Comparison of ENCODE assay signal across 16 cellular contexts in genomic region chr3:136858381-136858780, GRCh38. TPM values are rescaled to one million over a fixed set of nuclear protein-coding genes. Genes with fewer than 3 reads are reported as not detected.
DNase-seq lines count a peak whose midpoint lies in the region; TF ChIP-seq lines count a peak whose summit lies in the region.
"Had no signal": no experiment of that assay in that cellular context is flagged by ENCODE, and none has a peak within 500 bp of the region (broad histone marks: within the 10 kb centered on the region; RNA-seq: fewer than 3 reads in every experiment).

No MANE protein-coding gene starts in this region.

- peak overlapping the region in 1 of 2 donors; percentile 43 for H3K4me3 Mint-ChIP-seq in CD14-positive monocyte
- H3K4me3 Mint-ChIP-seq: activated CD8-positive, alpha-beta T cell treated with anti-CD3 and anti-CD28 coated beads for 36 hours; activated T-cell treated with anti-CD3 and anti-CD28 coated beads, Interleukin-2, amount 50 U/mL, for 72 hours; T-cell had no signal

- H3K9me3 ChIP-seq in SU-DHL-6 (ENCODE audit: insufficient read depth, low read length): no peaks in the 10 kb centered on the region
- H3K9me3 ChIP-seq in mesodermal cell (ENCODE audit: control insufficient read depth, low read length): no peaks in the 10 kb centered on the region
- H3K9me3 ChIP-seq: stomach had no signal

- H3K27me3 ChIP-seq in SU-DHL-6 (ENCODE audit: low read length): no peaks in the 10 kb centered on the region
- H3K27me3 ChIP-seq: stomach had no signal

- peak overlapping the region; percentile 8 for H3K4me2 ChIP-seq in SU-DHL-6 (ENCODE audit: low read depth, low read length, poor library complexity, severe bottlenecking)

- intact Hi-C loops in CD14-positive monocyte (cut with micrococcal nuclease): no loop called here

- H3K9ac ChIP-seq in SU-DHL-6 (ENCODE audit: low read length): no peak overlapping the region

- H3K36me3 ChIP-seq in SU-DHL-6 (ENCODE audit: low read length) (peaks cover 20% of the 10 kb centered on the region), mesodermal cell (ENCODE audit: control insufficient read depth, insufficient read depth, low read length) (peaks cover 49% of the 10 kb centered on the region)

- H3K27ac ChIP-seq in SU-DHL-6 (ENCODE audit: low read depth, low read length) (no peak overlapping the region), mesodermal cell (ENCODE audit: low read depth, low read length, severe bottlenecking) (peak overlapping the region; percentile 45)
- H3K27ac ChIP-seq: WERI-Rb-1 had no signal

- no peaks in the 10 kb centered on the region for H3K9me2 ChIP-seq in SU-DHL-6 (replicated peaks; ENCODE audit: insufficient read depth, low read length)

- peaks cover 7% of the 10 kb centered on the region for H3F3A ChIP-seq in SU-DHL-6 (ENCODE audit: insufficient read depth)

- H3K9me3 Mint-ChIP-seq in CD14-positive monocyte: peaks cover 0 to 6% (median 0%) of the 10 kb centered on the region in 7 donors

- H3K36me3 Mint-ChIP-seq in CD14-positive monocyte: peaks cover 0 to 2% of the 10 kb centered on the region in 2 donors

- peak overlapping the region; percentile 78 to 91 (median 83) for H3K27ac Mint-ChIP-seq in CD14-positive monocyte
- H3K27ac Mint-ChIP-seq: activated CD8-positive, alpha-beta T cell treated with anti-CD3 and anti-CD28 coated beads for 36 hours; activated naive CD4-positive, alpha-beta T cell treated with anti-CD3 and anti-CD28 coated beads, Interleukin-2, amount 50 U/mL, for 72 hours; activated T-cell treated with anti-CD3 and anti-CD28 coated beads, Interleukin-2, amount 50 U/mL, for 72 hours had no signal

- TF ChIP-seq CTCF in CD14-positive monocyte (IDR thresholded peaks at IDR 0.05) (no peak), SU-DHL-6 (IDR thresholded peaks at IDR 0.05; ENCODE audit: insufficient read depth, low read length, poor library complexity, severe bottlenecking) (no peak), GM10266 (IDR thresholded peaks at IDR 0.05; ENCODE audit: control insufficient read depth, insufficient read depth, low read depth, missing control alignments) (no peak)

- H3K4me1 Mint-ChIP-seq in CD14-positive monocyte: peaks cover 63% of the 10 kb centered on the region

- no peak overlapping the region for H2AFZ ChIP-seq in SU-DHL-6 (ENCODE audit: low read depth, low read length, severe bottlenecking)

- H3K27me3 Mint-ChIP-seq in CD14-positive monocyte (ENCODE audit: low read depth in 3 of 3): no peaks in the 10 kb centered on the region
- H3K27me3 Mint-ChIP-seq: activated CD8-positive, alpha-beta T cell treated with anti-CD3 and anti-CD28 coated beads for 36 hours; T-cell had no signal

- H3K4me3 ChIP-seq in SU-DHL-6 (ENCODE audit: insufficient read depth, low read length, poor library complexity, severe bottlenecking) (no peak overlapping the region), mesodermal cell (ENCODE audit: extremely low read depth, insufficient read depth, low read length, poor library complexity, severe bottlenecking) (no peak overlapping the region)
- H3K4me3 ChIP-seq: stomach had no signal

- DNase-seq in CD14-positive monocyte (ENCODE audit: low spot score) (no peak), GF-D8 (lab: John Stamatoyannopoulos, UW) (peak; percentile 8), mesenteric fat pad (ENCODE audit: low spot score) (no peak), GM10266 (ENCODE audit: extremely low spot score) (no peak), SW480 (ENCODE audit: low spot score) (no peak)
- DNase-seq: activated CD8-positive, alpha-beta T cell treated with anti-CD3 and anti-CD28 coated beads for 36 hours; activated T-cell treated with anti-CD3 and anti-CD28 coated beads, Interleukin-2, amount 50 U/mL, for 72 hours; kidney glomerular epithelial cell; NCI-H82; stimulated activated CD4-positive, alpha-beta T cell treated with anti-CD3 and anti-CD28 coated beads, Interleukin-2, amount 100 ng/mL, for 24 hours; stomach; T-cell; WERI-Rb-1 had no signal

- H3K79me2 ChIP-seq in SU-DHL-6 (ENCODE audit: insufficient read depth, low read length): peaks cover 87% of the 10 kb centered on the region

- peaks cover 23% of the 10 kb centered on the region for H3K4me1 ChIP-seq in mesodermal cell (ENCODE audit: control insufficient read depth, insufficient read depth, low read length, poor library complexity, severe bottlenecking)

- H4K20me1 ChIP-seq in SU-DHL-6 (ENCODE audit: low read depth, low read length): no peaks in the 10 kb centered on the region; the same call in 1 of the 2 replicates

RNA-seq across cellular contexts. Expression of gene NCK1, which starts 3.6 kb away (rescaled TPM):
- polyA plus RNA-seq in CD14-positive monocyte: 10 to 100 TPM; 22.8 to 28.8 TPM
- polyA plus RNA-seq in mesodermal cell (2013, experiment 1 of 2): 65.0 TPM
- 74.3 TPM for polyA plus RNA-seq in mesodermal cell (2013, experiment 2 of 2)
- total RNA-seq in mesenteric fat pad: 49.7 TPM

RNA-seq across cellular contexts. Expression of gene SLC35G2, which starts 39.5 kb away (rescaled TPM):
- polyA plus RNA-seq in CD14-positive monocyte: not detected
- polyA plus RNA-seq in mesodermal cell (2013, experiment 1 of 2): 21.7 TPM
- 19.0 TPM for polyA plus RNA-seq in mesodermal cell (2013, experiment 2 of 2)
- total RNA-seq in mesenteric fat pad: 19.5 TPM
